In the genomic region with DNA sequence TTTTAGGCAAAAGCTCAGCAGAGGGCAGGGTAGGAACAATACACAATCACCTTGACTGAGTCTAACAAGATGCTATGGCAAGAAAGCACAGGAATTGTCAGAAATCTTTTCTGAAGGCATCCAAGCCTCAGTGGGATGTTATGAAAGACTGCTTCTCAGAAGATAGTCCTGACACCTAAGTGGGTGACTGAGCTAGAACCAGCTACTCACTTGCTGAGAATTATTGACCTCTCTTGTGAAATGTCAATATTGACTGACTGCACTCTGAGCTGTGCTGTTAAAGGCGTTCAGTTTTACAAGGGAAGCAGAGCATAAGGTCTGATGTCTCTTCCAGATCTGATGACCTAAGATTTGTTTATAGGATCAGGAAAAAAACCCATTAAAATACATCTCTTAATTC, we compare ENCODE assay signal across 19 cellular contexts. TPM values are rescaled to one million over a fixed set of nuclear protein-coding genes. Genes with fewer than 3 reads are reported as not detected.
A peak's percentile ranks its signal among the peaks of the same experiment; 100 is the strongest.
DNase-seq lines count a peak whose midpoint lies in the region; ATAC-seq and TF ChIP-seq lines count a peak whose summit lies in the region.
"Had no signal": no experiment of that assay in that cellular context is flagged by ENCODE, and none has a peak within 500 bp of the region (broad histone marks: within the 10 kb centered on the region; RNA-seq: fewer than 3 reads in every experiment).

No MANE protein-coding gene starts in this region.

- CTCF ChIA-PET in PC-9 (lab: Charles Lee), result no interaction called here

- peaks cover 41% of the 10 kb centered on the region for H3K4me1 ChIP-seq in PC-9 (replicated peaks; ENCODE audit: insufficient read depth)
- H3K4me1 ChIP-seq in mucosa of descending colon (ENCODE audit: low read depth), result peaks cover 6% of the 10 kb centered on the region
- H3K4me1 ChIP-seq in H9 (ENCODE audit: insufficient read depth, low read length), result peaks cover 2% of the 10 kb centered on the region
- H3K4me1 ChIP-seq: colonic mucosa had no signal

- H3K36me3 Mint-ChIP-seq in H9 (ENCODE audit: insufficient read depth in 1 of 3, low read depth in 3 of 3), result peaks cover 0 to 2% (median 0%) of the 10 kb centered on the region in 3 experiments; a peak in 4 of 7 replicates
- H3K36me3 Mint-ChIP-seq: brain had no signal

- H3K27me3 Mint-ChIP-seq in H9 (ENCODE audit: low read depth), result no peaks in the 10 kb centered on the region
- H3K27me3 Mint-ChIP-seq: activated naive CD8-positive, alpha-beta T cell treated with anti-CD3 and anti-CD28 coated beads, Interleukin-2, amount 50 U/mL, for 24 hours; brain had no signal

- H2BK120ac ChIP-seq in H9 (ENCODE audit: low read depth, low read length, poor library complexity, severe bottlenecking), result no peak overlapping the region

- H3K9ac ChIP-seq in H9 (ENCODE audit: extremely low read depth, insufficient read length, low read length), result no peak overlapping the region

- H3K4me3 Mint-ChIP-seq in H9, result no peak overlapping the region
- H3K4me3 Mint-ChIP-seq: activated naive CD8-positive, alpha-beta T cell treated with anti-CD3 and anti-CD28 coated beads, Interleukin-2, amount 50 U/mL, for 24 hours; brain; T-helper 1 cell treated with Interleukin-12 subunit alpha and Interleukin-12 subunit beta and Interleukin-4 antibody, amounts not matched to agents 30 μg/mL and 1 μg/mL, for 36 hours had no signal

- H3K23ac ChIP-seq in H9 (ENCODE audit: insufficient read length, low read depth, low read length), result no peak overlapping the region

- POLR2A ChIA-PET in PC-9 (lab: Charles Lee; ENCODE audit: unreplicated experiment), result no interaction called here

- DNase-seq in NCI-H1092 (lab: John Stamatoyannopoulos, UW) (peak; percentile 7), NCI-H1092 treated with DMSO at 0.1 percent for 48 hours (lab: John Stamatoyannopoulos, UW) (no peak), NCI-H146 (lab: John Stamatoyannopoulos, UW) (peak; percentile 50), PC-9 (peak in 1 of 2 experiments; percentile 93), mucosa of descending colon (no peak), amygdala (lab: John Stamatoyannopoulos, UW) (no peak), H9 (no peak)
- DNase-seq: activated CD4-positive, alpha-beta T cell treated with anti-CD3 and anti-CD28 coated beads, Interleukin-2, amount 50 U/mL, for 48 hours; activated effector memory CD4-positive, alpha-beta T cell treated with Interleukin-2 at 50 U/mL for 16 hours; activated naive CD8-positive, alpha-beta T cell treated with anti-CD3 and anti-CD28 coated beads, Interleukin-2, amount 50 U/mL, for 24 hours; colonic mucosa; NCI-H2107 had no signal

- H2BK20ac ChIP-seq in H9 (ENCODE audit: low read depth, low read length, poor library complexity, severe bottlenecking), result no peak overlapping the region

- no peaks in the 10 kb centered on the region for H3K27me3 ChIP-seq in PC-9 (ENCODE audit: insufficient read depth, low read depth)
- H3K27me3 ChIP-seq in H9 (ENCODE audit: insufficient read depth, low read length), result no peaks in the 10 kb centered on the region
- H3K27me3 ChIP-seq: colonic mucosa, neutrophil, upper lobe of left lung had no signal

- H3K23me2 ChIP-seq in H9 (ENCODE audit: insufficient read length, low read depth, low read length, poor library complexity, severe bottlenecking), result no peaks in the 10 kb centered on the region

- no peak overlapping the region for H4K5ac ChIP-seq in H9 (ENCODE audit: insufficient read length, low read depth, low read length)

- no CpG with 5 or more reads among the region's 1 CpG for WGBS in H9 (ENCODE audit: extremely low coverage, insufficient read length, low lambda C conversion rate)

- BruUV-seq in PC-9 (replicated peaks; lab: Mats Ljungman, UMichigan), result no TSS peak

- no peak overlapping the region for H3K14ac ChIP-seq in H9 (ENCODE audit: insufficient read depth, low read length)

- H4K91ac ChIP-seq in H9 (ENCODE audit: insufficient read length, low read depth, low read length), result no peak overlapping the region

- H3K27ac ChIP-seq in PC-9 (peak overlapping the region; percentile 73), H9 (ENCODE audit: insufficient read length, low read depth, low read length) (no peak overlapping the region)
- H3K27ac ChIP-seq: 22Rv1, colonic mucosa, neutrophil had no signal

- no peaks in the 10 kb centered on the region for H3K9me2 ChIP-seq in PC-9 (ENCODE audit: insufficient read depth)

- ATAC-seq in mucosa of descending colon, result peak; percentile 88
- ATAC-seq in GM19023 (IDR thresholded peaks at IDR 0.05; ENCODE audit: unreplicated experiment), result no peak
- ATAC-seq: activated naive CD8-positive, alpha-beta T cell treated with anti-CD3 and anti-CD28 coated beads, Interleukin-2, amount 50 U/mL, for 24 hours had no signal

- H2BK12ac ChIP-seq in H9 (ENCODE audit: insufficient read length, low read depth, low read length), result no peak overlapping the region

- no peak overlapping the region for H2BK5ac ChIP-seq in H9 (ENCODE audit: insufficient read length, low read length)

- H2AK5ac ChIP-seq in H9 (ENCODE audit: insufficient read length, low read length), result no peak overlapping the region

- H3K18ac ChIP-seq in H9 (ENCODE audit: insufficient read length, low read depth, low read length), result no peak overlapping the region

- no peak overlapping the region for H3K4me3 ChIP-seq in PC-9
- H3K4me3 ChIP-seq in mucosa of descending colon, result no peak overlapping the region
- H3K4me3 ChIP-seq: colonic mucosa, upper lobe of left lung had no signal

- H3K79me1 ChIP-seq in H9 (ENCODE audit: insufficient read depth, low read depth, low read length, poor library complexity, severe bottlenecking), result no peaks in the 10 kb centered on the region

- H3K4me1 Mint-ChIP-seq in H9, result peaks cover 9 to 12% of the 10 kb centered on the region in 2 experiments

- H4K8ac ChIP-seq in H9 (replicated peaks; ENCODE audit: insufficient read length, low read depth, low read length), result no peak overlapping the region

- peaks cover 3 to 12% of the 10 kb centered on the region in 2 experiments; a peak in 4 of 5 replicates for H3K9me3 Mint-ChIP-seq in H9
- H3K9me3 Mint-ChIP-seq: T-helper 1 cell treated with Interleukin-12 subunit alpha and Interleukin-12 subunit beta and Interleukin-4 antibody, amounts not matched to agents 30 μg/mL and 1 μg/mL, for 36 hours had no signal

- H3T11ph ChIP-seq in H9 (ENCODE audit: low read length), result no peak overlapping the region

- H3K4me2 ChIP-seq in PC-9 (peak overlapping the region; percentile 75), H9 (ENCODE audit: insufficient read depth, insufficient read length, low read length) (no peak overlapping the region)

- H3K36me3 ChIP-seq in PC-9 (ENCODE audit: low read depth) (no peaks in the 10 kb centered on the region), mucosa of descending colon (ENCODE audit: low read depth) (no peaks in the 10 kb centered on the region)
- H3K36me3 ChIP-seq: colonic mucosa, neutrophil, upper lobe of left lung had no signal

- TF ChIP-seq CTCF in PC-9 (conservative IDR thresholded peaks at IDR 0.05) (no peak; the same call in 1 of the 2 replicates), mucosa of descending colon (IDR thresholded peaks at IDR 0.05) (no peak), H9 (conservative IDR thresholded peaks at IDR 0.05) (no peak)

- H2BK15ac ChIP-seq in H9 (ENCODE audit: low read depth, low read length), result no peak overlapping the region

- H3K4ac ChIP-seq in H9 (ENCODE audit: low read depth, low read length), result no peak overlapping the region

- intact Hi-C loops in PC-9 (cut with micrococcal nuclease; ENCODE audit: unreplicated experiment) (loop anchor here (10.0 kb wide), 2 partner anchors 88 to 452 kb away; no protein-coding TSS in a partner anchor), mucosa of descending colon (cut with DNase I, micrococcal nuclease) (no loop called here)

- H3K27ac Mint-ChIP-seq in H9, result no peak overlapping the region
- H3K27ac Mint-ChIP-seq: activated naive CD8-positive, alpha-beta T cell treated with anti-CD3 and anti-CD28 coated beads, Interleukin-2, amount 50 U/mL, for 24 hours; brain; T-helper 1 cell treated with Interleukin-12 subunit alpha and Interleukin-12 subunit beta and Interleukin-4 antibody, amounts not matched to agents 30 μg/mL and 1 μg/mL, for 36 hours had no signal

- peak overlapping the region; percentile 61 for H2AFZ ChIP-seq in PC-9
- H2AFZ ChIP-seq in H9 (ENCODE audit: low read length), result no peak overlapping the region

- peaks cover 15% of the 10 kb centered on the region for H3F3A ChIP-seq in PC-9 (ENCODE audit: insufficient read depth, low read depth)

- H3K79me2 ChIP-seq in PC-9 (ENCODE audit: low read depth) (no peaks in the 10 kb centered on the region), H9 (ENCODE audit: insufficient read depth, low read length) (no peaks in the 10 kb centered on the region)

- H4K20me1 ChIP-seq in PC-9 (ENCODE audit: insufficient read depth) (no peaks in the 10 kb centered on the region), H9 (ENCODE audit: control insufficient read depth, insufficient read depth, insufficient read length) (no peaks in the 10 kb centered on the region)

- H3K56ac ChIP-seq in H9 (ENCODE audit: insufficient read length, low read depth, low read length), result no peak overlapping the region

- no peaks in the 10 kb centered on the region; the same call in 1 of the 2 replicates for H3K9me3 ChIP-seq in PC-9 (ENCODE audit: insufficient read depth, low read depth)
- H3K9me3 ChIP-seq in mucosa of descending colon, result no peaks in the 10 kb centered on the region
- H3K9me3 ChIP-seq in H9 (ENCODE audit: control insufficient read depth, low read depth, low read length), result no peaks in the 10 kb centered on the region
- H3K9me3 ChIP-seq: colonic mucosa, neutrophil, upper lobe of left lung had no signal

RNA-seq across cellular contexts. Expression of gene TACR1, which starts 46.1 kb away (rescaled TPM):
- total RNA-seq in PC-9 (2021) (not detected in 2 replicates), mucosa of descending colon (1 to 10 TPM in 2 of 3 donors, under 1 TPM in 1; 0.81 to 1.2 (median 1.0) TPM), H9 (2021) (0.77 and 1.4 TPM in 2 replicates)
- total RNA-seq: SK-MEL-5 had no signal

Comparison
In these comparisons a context has a peak if more than half of its experiments do, and no peak if none do; other contexts are left out.
1. DNase-seq: peak in NCI-H1092 (single experiment) and NCI-H146 (single experiment); none in NCI-H1092 treated with DMSO at 0.1 percent for 48 hours (single experiment), mucosa of descending colon (0 of 3), amygdala (0 of 56) and H9 (single experiment).